In the genomic region with DNA sequence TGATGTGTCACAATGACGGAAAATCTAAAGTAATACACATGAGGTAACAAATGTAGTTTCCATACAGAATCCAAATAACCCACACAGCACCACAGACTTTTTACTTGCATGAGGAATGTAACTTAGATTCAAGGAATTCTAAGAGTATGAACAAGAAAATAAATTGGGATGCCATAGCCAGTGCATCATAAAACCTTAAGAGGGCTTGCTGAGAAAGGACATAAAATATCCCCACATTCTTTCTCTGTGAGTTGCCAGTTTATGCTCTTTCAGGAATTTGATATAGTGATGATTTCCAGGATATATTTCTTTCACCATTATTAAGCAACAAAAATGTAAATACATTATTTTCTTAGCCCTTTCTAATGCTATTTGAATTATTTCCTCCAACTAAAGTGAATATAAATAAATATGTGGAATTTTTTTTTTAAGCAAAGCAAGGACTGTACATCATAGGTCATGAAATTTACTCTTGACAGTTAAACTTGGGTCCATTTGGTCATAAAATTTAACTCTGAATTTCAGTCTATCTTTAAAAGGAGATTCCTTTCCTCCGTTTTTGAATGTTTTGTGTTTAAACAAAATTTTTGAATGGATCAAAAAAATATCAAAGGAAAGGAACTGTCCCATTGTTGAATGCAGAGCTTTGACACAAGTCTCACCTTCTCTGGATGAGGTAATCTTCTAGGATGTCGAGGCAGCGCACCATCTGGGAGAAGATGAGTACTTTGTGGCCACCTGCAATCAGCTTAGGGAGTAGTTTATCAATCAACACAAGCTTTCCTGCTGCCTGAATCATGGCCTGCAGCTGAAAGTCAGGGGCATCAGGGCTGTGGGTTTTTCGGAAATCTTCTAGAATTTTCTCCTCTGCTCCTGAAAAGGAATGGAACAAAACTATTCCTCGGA, we compare ENCODE assay signal across 16 cellular contexts.
DNase-seq lines count a peak whose midpoint lies in the region; ATAC-seq and TF ChIP-seq lines count a peak whose summit lies in the region.
"Had no signal": no experiment of that assay in that cellular context is flagged by ENCODE, and none has a peak within 500 bp of the region (broad histone marks: within the 10 kb centered on the region; RNA-seq: fewer than 3 reads in every experiment).

No MANE protein-coding gene starts in this region.

- DNase-seq in EL (peak; percentile 95), RPMI7951 (ENCODE audit: low read depth) (peak; percentile 31), epithelial cell of esophagus (ENCODE audit: low read depth) (peak; percentile 6), osteoblast (ENCODE audit: insufficient read length, low spot score, missing footprints) (peak; percentile 65), NCI-H128 (lab: John Stamatoyannopoulos, UW; ENCODE audit: unreplicated experiment) (no peak), GM10248 (ENCODE audit: extremely low spot score) (no peak)
- no peak for DNase-seq in activated CD4-positive, alpha-beta T cell treated with anti-CD3 and anti-CD28 coated beads, Interleukin-2, amount 50 U/mL, for 48 hours
- DNase-seq: activated CD8-positive, alpha-beta memory T cell treated with anti-CD3 and anti-CD28 coated beads, Interleukin-2, amount 50 U/mL, for 4 hours; aorta; DMS153; NCI-H1417; NK-92 treated with Interleukin-12 subunit alpha and Interleukin-12 subunit beta, amount 100 ng/mL, for 24 hours; occipital lobe; stimulated activated naive B cell treated with anti-CD40 and anti-IgM and Interleukin-4, amounts not matched to agents 10 μg/mL and 1 μg/mL and 100 μg/mL, for 72 hours had no signal

- CTCF ChIA-PET in GM10248 (lab: Yijun Ruan, JAX) = interaction anchor here (1.0 to 1.9 kb wide), 2 partner anchors 11 to 1673 kb away, joined by 3 to 4 read pairs; no protein-coding TSS in a partner anchor

- H3K79me2 ChIP-seq in osteoblast (ENCODE audit: insufficient read depth, low read length) = no peaks in the 10 kb centered on the region

- POLR2A ChIA-PET in GM10248 (lab: Yijun Ruan, JAX) = no interaction called here

- no peak for ATAC-seq in HG03175 (IDR thresholded peaks at IDR 0.05; ENCODE audit: unreplicated experiment)
- ATAC-seq: stimulated activated naive B cell treated with anti-CD40 and anti-IgM and Interleukin-4, amounts not matched to agents 10 μg/mL and 1 μg/mL and 100 μg/mL, for 72 hours had no signal

- peaks cover 23% of the 10 kb centered on the region for H3K36me3 ChIP-seq in osteoblast (ENCODE audit: insufficient read depth, low read length)

- no peaks in the 10 kb centered on the region for H3K27me3 ChIP-seq in osteoblast (ENCODE audit: insufficient read depth, low read length)

- no peak overlapping the region for H3K4me3 ChIP-seq in epithelial cell of esophagus (ENCODE audit: low read length)
- no peak overlapping the region for H3K4me3 ChIP-seq in osteoblast (ENCODE audit: insufficient read depth, low read length)

- peak overlapping the region; percentile 54 for H3K4me2 ChIP-seq in osteoblast (ENCODE audit: insufficient read depth, low read length)

- TF ChIP-seq CTCF in epithelial cell of esophagus (IDR thresholded peaks at IDR 0.05; ENCODE audit: insufficient read depth, low read depth, low read length, missing control alignments) = no peak
- TF ChIP-seq CTCF in osteoblast (IDR thresholded peaks at IDR 0.05; ENCODE audit: extremely low read depth, low read depth, low read length) = no peak
- TF ChIP-seq CTCF in GM10248 (IDR thresholded peaks at IDR 0.05; ENCODE audit: control extremely low read depth, extremely low read depth, low read depth, missing control alignments) = no peak

- H3K27ac ChIP-seq in osteoblast (ENCODE audit: low read depth, low read length) = peak overlapping the region; percentile 86
- H3K27ac ChIP-seq: epithelial cell of prostate had no signal

- H2AFZ ChIP-seq in osteoblast (ENCODE audit: low read length) = no peak overlapping the region

- peaks cover 25% of the 10 kb centered on the region for H3K4me1 ChIP-seq in osteoblast (ENCODE audit: insufficient read depth, low read length)

- H3K9me3 ChIP-seq in osteoblast (ENCODE audit: low read depth, low read length) = no peaks in the 10 kb centered on the region

- H4K20me1 ChIP-seq in osteoblast (ENCODE audit: insufficient read depth, low read length) = no peaks in the 10 kb centered on the region

Comparison
In these comparisons a context has a peak if more than half of its experiments do, and no peak if none do; other contexts are left out.
1. DNase-seq: peak in EL (single experiment), RPMI7951 (single experiment), epithelial cell of esophagus (single experiment) and osteoblast (single experiment); none in NCI-H128 (single experiment), activated CD4-positive, alpha-beta T cell treated with anti-CD3 and anti-CD28 coated beads, Interleukin-2, amount 50 U/mL, for 48 hours (0 of 2) and GM10248 (single experiment).